In the genomic region with DNA sequence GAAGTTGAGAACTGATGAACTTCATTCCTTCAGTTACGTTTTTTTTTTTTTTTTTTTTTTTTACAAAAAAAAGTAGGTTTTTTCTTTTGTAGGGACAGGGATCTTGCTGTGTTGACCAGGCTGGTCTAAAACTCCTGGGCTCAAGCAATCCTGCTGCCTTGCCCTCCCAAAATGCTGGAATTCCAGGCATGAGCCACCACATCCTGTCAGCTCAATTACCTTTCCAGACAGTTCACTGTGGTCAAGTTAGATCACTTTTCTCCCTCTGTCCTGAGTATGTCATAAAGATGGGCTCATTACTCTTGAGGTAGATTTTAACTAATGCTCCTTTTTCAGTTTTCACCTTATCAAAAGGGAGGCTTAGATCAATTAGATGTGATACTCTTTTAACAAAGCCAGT, we compare ENCODE assay signal across 17 cellular contexts. TPM values are rescaled to one million over a fixed set of nuclear protein-coding genes. Genes with fewer than 3 reads are reported as not detected.
A peak's percentile ranks its signal among the peaks of the same experiment; 100 is the strongest.
DNase-seq lines count a peak whose midpoint lies in the region; ATAC-seq, FAIRE-seq and TF ChIP-seq lines count a peak whose summit lies in the region.
"Had no signal": no experiment of that assay in that cellular context is flagged by ENCODE, and none has a peak within 500 bp of the region (broad histone marks: within the 10 kb centered on the region; RNA-seq: fewer than 3 reads in every experiment).

No MANE protein-coding gene starts in this region.

- no peaks in the 10 kb centered on the region for H3K79me2 ChIP-seq in PC-3 (ENCODE audit: low read length)
- no peaks in the 10 kb centered on the region for H3K79me2 ChIP-seq in H1 (ENCODE audit: control insufficient read depth in 1 of 2, insufficient read depth in 2 of 2, low read length in 2 of 2)
- H3K79me2 ChIP-seq in HepG2 (ENCODE audit: insufficient read depth, low read length) = no peaks in the 10 kb centered on the region

- WGBS in H1 (ENCODE audit: extremely low coverage in 1 of 2, insufficient coverage in 1 of 2, insufficient read length in 1 of 2, insufficient replicate concordance in 2 of 2, low coverage in 1 of 2, low lambda C conversion rate in 2 of 2, missing lambda C conversion rate in 1 of 2), 2 experiments = no CpG with 5 or more reads among the region's 1 CpG
- 4% methylated on average over 1 of the region's 1 CpG for WGBS in HepG2 (ENCODE audit: low lambda C conversion rate)

- H4K20me1 ChIP-seq in PC-3 (ENCODE audit: low read length) (no peaks in the 10 kb centered on the region), H1 (replicated peaks in 1 of 2; ENCODE audit: control insufficient read depth in 1 of 2, insufficient read depth in 2 of 2, low read length in 2 of 2) (no peaks in the 10 kb centered on the region), HepG2 (ENCODE audit: insufficient read depth, low read length) (no peaks in the 10 kb centered on the region)
- H4K20me1 ChIP-seq: BLaER1 treated with 17β-estradiol and CSF1 and Interleukin-3, amounts not matched to agents 10 nM and 100 nM had no signal

- TF ChIP-seq RAD21 in H1 (IDR thresholded peaks at IDR 0.05 in 1 of 2, conservative IDR thresholded peaks at IDR 0.05 in 1 of 2; ENCODE audit: low read depth in 2 of 2, low read length in 2 of 2) (no peak), HepG2 (CRISPR knock-in tag; IDR thresholded peaks at IDR 0.05) (no peak)

- H3K9me2 ChIP-seq in PC-3 (replicated peaks; ENCODE audit: low read length) = no peaks in the 10 kb centered on the region

- no peak overlapping the region for H2BK15ac ChIP-seq in H1 (ENCODE audit: low read length)

- H3F3A ChIP-seq in PC-3 (ENCODE audit: low read length, unreplicated experiment) = no peaks in the 10 kb centered on the region

- H3K4me3 ChIP-seq in PC-3 (ENCODE audit: low read length) (no peak overlapping the region), H1 (ENCODE audit: extremely low read depth in 1 of 4, insufficient read depth in 2 of 4, low read depth in 3 of 4, low read length in 4 of 4) (no peak overlapping the region), HepG2 (replicated peaks in 1 of 3; ENCODE audit: insufficient read depth in 1 of 3, low read depth in 2 of 3, low read length in 3 of 3) (no peak overlapping the region)
- H3K4me3 ChIP-seq: BLaER1 treated with 17β-estradiol and CSF1 and Interleukin-3, amounts not matched to agents 10 nM and 100 nM; HAP-1 had no signal

- H3K18ac ChIP-seq in H1 (ENCODE audit: extremely low read depth, low read length) = no peak overlapping the region

- H3K9me3 ChIP-seq in PC-3 (ENCODE audit: low read length) (no peaks in the 10 kb centered on the region), H1 (ENCODE audit: insufficient read depth in 2 of 2, low read depth in 1 of 2, low read length in 1 of 2) (no peaks in the 10 kb centered on the region), HepG2 (ENCODE audit: low read length) (no peaks in the 10 kb centered on the region)
- H3K9me3 ChIP-seq: BLaER1 treated with 17β-estradiol and CSF1 and Interleukin-3, amounts not matched to agents 10 nM and 100 nM had no signal

- H3K23me2 ChIP-seq in H1 (ENCODE audit: low read depth, low read length) = no peaks in the 10 kb centered on the region

- H3K36me3 ChIP-seq in PC-3 (ENCODE audit: low read depth, low read length) (no peaks in the 10 kb centered on the region), H1 (ENCODE audit: control insufficient read depth in 2 of 4, insufficient read depth in 4 of 4, low read length in 3 of 4) (no peaks in the 10 kb centered on the region), HepG2 (replicated peaks in 1 of 2; ENCODE audit: control insufficient read depth in 1 of 2, insufficient read depth in 2 of 2, low read length in 2 of 2) (no peaks in the 10 kb centered on the region)
- H3K36me3 ChIP-seq: BLaER1 treated with 17β-estradiol and CSF1 and Interleukin-3, amounts not matched to agents 10 nM and 100 nM; HAP-1 had no signal

- no peak for FAIRE-seq in H1 (lab: Jason Lieb, UNC)
- FAIRE-seq in HepG2 (lab: Jason Lieb, UNC) = no peak
- FAIRE-seq: GM19239 had no signal

- no peak overlapping the region for H2BK12ac ChIP-seq in H1 (ENCODE audit: low read depth, low read length)

- intact Hi-C loops in PC-3 (cut with micrococcal nuclease) = no loop called here
- intact Hi-C loops in HepG2 (cut with micrococcal nuclease; ENCODE audit: unreplicated experiment) = no loop called here

- no peak overlapping the region for H2BK5ac ChIP-seq in H1 (ENCODE audit: low read depth, low read length)

- H3K4me1 ChIP-seq in PC-3 (ENCODE audit: insufficient read depth, low read length) = peaks cover 4% of the 10 kb centered on the region; the same call in 1 of the 2 replicates
- H3K4me1 ChIP-seq in H1 (replicated peaks in 1 of 4; ENCODE audit: control insufficient read depth in 3 of 4, insufficient read depth in 4 of 4, low read length in 3 of 4) = no peaks in the 10 kb centered on the region
- H3K4me1 ChIP-seq in HepG2 (ENCODE audit: insufficient read depth, low read length) = no peaks in the 10 kb centered on the region
- H3K4me1 ChIP-seq: HAP-1 had no signal

- CTCF ChIA-PET in PC-3 (lab: Charles Lee) (no interaction called here), H1 (lab: Charles Lee; ENCODE audit: partially characterized antibody) (interaction anchor here (0.6 kb wide), 1 partner anchor 193 kb away, joined by 3 read pairs; no protein-coding TSS in a partner anchor), HepG2 (lab: Yijun Ruan, JAX; ENCODE audit: low intra/inter-chr PET ratio, low total read pairs) (no interaction called here)

- no peak overlapping the region for H3K23ac ChIP-seq in H1 (ENCODE audit: insufficient read length)

- DNase-seq in Daoy (ENCODE audit: low read depth) (peak; percentile 15), PC-3 (peak; percentile 10), H1 (ENCODE audit: low read depth in 1 of 2, low spot score in 2 of 2) (no peak), kidney tubule cell (ENCODE audit: low spot score) (peak; percentile 75), DMS53 treated with DMSO at 0.1 percent for 48 hours (lab: John Stamatoyannopoulos, UW; ENCODE audit: unreplicated experiment) (no peak), HepG2 (ENCODE audit: low spot score) (no peak), KBM-7 (no peak)
- DNase-seq: 8988T; Calu3; CD8-positive, alpha-beta T cell; DMS 273 treated with DMSO at 0.1 percent for 48 hours; DMS53; GF-D8 had no signal

- H4K8ac ChIP-seq in H1 (ENCODE audit: extremely low read depth, insufficient read depth, low read length) = no peak overlapping the region

- no peaks in the 10 kb centered on the region for H3K27me3 ChIP-seq in PC-3 (ENCODE audit: low read length)
- no peaks in the 10 kb centered on the region for H3K27me3 ChIP-seq in H1 (replicated peaks in 1 of 4; ENCODE audit: control insufficient read depth in 3 of 4, extremely low read depth in 1 of 4, insufficient read depth in 3 of 4, low read length in 3 of 4)
- H3K27me3 ChIP-seq in HepG2 (ENCODE audit: control insufficient read depth in 1 of 2, insufficient read depth in 2 of 2, low read length in 2 of 2) = no peaks in the 10 kb centered on the region

- H4K5ac ChIP-seq in H1 (ENCODE audit: insufficient read length, low read depth, low read length) = no peak overlapping the region

- H2AFZ ChIP-seq in PC-3 (ENCODE audit: low read length) = no peak overlapping the region
- H2AFZ ChIP-seq in H1 (ENCODE audit: low read length) = no peak overlapping the region
- no peak overlapping the region for H2AFZ ChIP-seq in HepG2 (ENCODE audit: low read length)

- no peak overlapping the region for H2AK5ac ChIP-seq in H1 (ENCODE audit: low read depth, low read length)

- in situ Hi-C loops in HepG2 (cut with HindIII; ENCODE audit: extremely low pct_ligation_motif_present, low pct_unique_long_range_greater_than_20kb) (no loop called here), KBM-7 (cut with MboI; ENCODE audit: low pct_unique_long_range_greater_than_20kb, low sequenced_read_pairs) (no loop called here)

- no peaks in the 10 kb centered on the region for H3K79me1 ChIP-seq in H1 (ENCODE audit: low read depth, low read length)

- H4K91ac ChIP-seq in H1 (replicated peaks; ENCODE audit: insufficient read length, low read length) = no peak overlapping the region

- no peak overlapping the region for H3K56ac ChIP-seq in H1 (replicated peaks; ENCODE audit: insufficient read length, low read depth, low read length)

- POLR2A ChIA-PET in PC-3 (lab: Charles Lee; ENCODE audit: unreplicated experiment) (no interaction called here), H1 (lab: Charles Lee; ENCODE audit: partially characterized antibody) (no interaction called here), HepG2 (lab: Yijun Ruan, JAX) (no interaction called here)

- TF ChIP-seq EP300 in H1 (IDR thresholded peaks at IDR 0.05; ENCODE audit: borderline replicate concordance in 1 of 2, low read depth in 2 of 2, low read length in 2 of 2) (no peak), HepG2 (IDR thresholded peaks at IDR 0.05; ENCODE audit: low read depth in 2 of 2, low read length in 2 of 2) (no peak), HepG2 (CRISPR knock-in tag; IDR thresholded peaks at IDR 0.05; ENCODE audit: borderline replicate concordance) (no peak)

- H2BK20ac ChIP-seq in H1 (ENCODE audit: low read length) = no peak overlapping the region

- H3K27ac ChIP-seq in PC-3 (ENCODE audit: low read length) (no peak overlapping the region), H1 (ENCODE audit: low read depth, low read length) (no peak overlapping the region), HepG2 (ENCODE audit: extremely low read length, insufficient read depth, low read length) (no peak overlapping the region)
- H3K27ac ChIP-seq: BLaER1 treated with 17β-estradiol and CSF1 and Interleukin-3, amounts not matched to agents 10 nM and 100 nM had no signal

- ATAC-seq in PC-3 (no peak), GM18870 (IDR thresholded peaks at IDR 0.05; ENCODE audit: unreplicated experiment) (no peak), HepG2 (no peak)
- ATAC-seq: CD8-positive, alpha-beta T cell had no signal

- H3K14ac ChIP-seq in H1 (ENCODE audit: insufficient read length) = no peak overlapping the region

- no peak overlapping the region for H2BK120ac ChIP-seq in H1 (replicated peaks; ENCODE audit: low read depth, low read length)

- no peak for TF ChIP-seq CTCF in PC-3 (conservative IDR thresholded peaks at IDR 0.05; ENCODE audit: low read depth, low read length)
- TF ChIP-seq CTCF in H1 (IDR thresholded peaks at IDR 0.05; ENCODE audit: control extremely low read depth in 1 of 3, insufficient read depth in 1 of 3, low read depth in 1 of 3, low read length in 3 of 3) = no peak
- no peak for TF ChIP-seq CTCF in HepG2 (CRISPR knock-in tag; IDR thresholded peaks at IDR 0.05)

- TF ChIP-seq POLR2A in H1 (IDR thresholded peaks at IDR 0.05; ENCODE audit: control extremely low read depth in 1 of 2, low read depth in 2 of 2, low read length in 2 of 2) = no peak
- no peak for TF ChIP-seq POLR2A in HepG2 (IDR thresholded peaks at IDR 0.05; ENCODE audit: insufficient read depth in 1 of 2, low read depth in 2 of 2, low read length in 2 of 2)

- BruUV-seq in PC-3 (replicated peaks; lab: Mats Ljungman, UMichigan) (no TSS peak), HepG2 (replicated peaks; lab: Mats Ljungman, UMichigan) (no TSS peak)

- H3K9ac ChIP-seq in PC-3 (ENCODE audit: low read length) = no peak overlapping the region
- no peak overlapping the region for H3K9ac ChIP-seq in H1 (replicated peaks in 1 of 4; ENCODE audit: extremely low read depth in 1 of 4, low read depth in 3 of 4, low read length in 3 of 4)
- H3K9ac ChIP-seq in HepG2 (ENCODE audit: insufficient read depth, low read depth, low read length) = no peak overlapping the region
- H3K9ac ChIP-seq: BLaER1 treated with 17β-estradiol and CSF1 and Interleukin-3, amounts not matched to agents 10 nM and 100 nM had no signal

- no peak overlapping the region for H3K4me2 ChIP-seq in PC-3 (ENCODE audit: low read length)
- no peak overlapping the region for H3K4me2 ChIP-seq in H1 (ENCODE audit: insufficient read depth in 1 of 2, low read depth in 2 of 2, low read length in 2 of 2)
- H3K4me2 ChIP-seq in HepG2 (ENCODE audit: low read depth, low read length) = no peak overlapping the region
- H3K4me2 ChIP-seq: BLaER1 treated with 17β-estradiol and CSF1 and Interleukin-3, amounts not matched to agents 10 nM and 100 nM had no signal

- H3K4ac ChIP-seq in H1 (replicated peaks; ENCODE audit: insufficient read length, low read depth, low read length) = no peak overlapping the region

RNA-seq across cellular contexts. Expression of gene NR3C2, which starts 10.8 kb away (rescaled TPM):
- 0.34 TPM in 1 of 2 replicates, not detected in the other for total RNA-seq in Daoy (2014; rRNA removed; shearing (Covaris generic))
- 1.2 and 2.8 TPM in 2 replicates for total RNA-seq in PC-3 (2014; rRNA removed)
- 3.0 and 3.9 TPM in 2 replicates for total RNA-seq in H1 (2021; fragmentation: NEBNext Ultra II Directional; extraction: Animal tissue kit (Norgen Biotek cat#: 25700))
- polyA plus RNA-seq in H1 (2011; rRNA removed) = 0.80 and 1.0 TPM in 2 replicates
- 1.5 TPM for polyA plus RNA-seq in H1 (2011; cell fraction: cytosol; rRNA removed)
- 2.2 TPM for polyA plus RNA-seq in H1 (2011; cell fraction: nucleus; rRNA removed)
- 0.61 to 2.4 TPM (median 0.78 TPM) in 4 replicates for polyA plus RNA-seq in H1 (2012, experiment 1 of 2)
- polyA plus RNA-seq in H1 (2012, experiment 2 of 2) = 0.05 TPM
- polyA plus RNA-seq in H1 (2013, experiment 1 of 2) = 0.63 TPM
- polyA plus RNA-seq in H1 (2013, experiment 2 of 2) = 1.2 TPM
- polyA minus RNA-seq in H1 (2011; rRNA and poly(A)+ RNA removed) = 8.8 and 9.2 TPM in 2 replicates
- polyA minus RNA-seq in H1 (2011; cell fraction: cytosol; rRNA and poly(A)+ RNA removed) = 2.0 TPM
- polyA minus RNA-seq in H1 (2011; cell fraction: nucleus; rRNA and poly(A)+ RNA removed) = 21.3 TPM
- total RNA-seq in HepG2 (2016; rRNA removed; fragmentation: Illumina TruSeq; extraction: Trizol) = 0.32 and 0.46 TPM in 2 replicates
- total RNA-seq in HepG2 (2016; cell fraction: cytosol; rRNA removed; fragmentation: Illumina TruSeq; extraction: Trizol; ENCODE audit: low read depth) = 0.30 and 0.44 TPM in 2 replicates
- 0.25 and 0.37 TPM in 2 replicates for total RNA-seq in HepG2 (2016; cell fraction: insoluble cytoplasmic fraction; rRNA removed; fragmentation: Illumina TruSeq; extraction: Trizol)
- 0.25 and 0.45 TPM in 2 replicates for total RNA-seq in HepG2 (2016; cell fraction: membrane; rRNA removed; fragmentation: Illumina TruSeq; extraction: Trizol)
- total RNA-seq in HepG2 (2016; cell fraction: nucleus; rRNA removed; fragmentation: Illumina TruSeq; extraction: Trizol) = 1.1 and 1.6 TPM in 2 replicates
- 0.20 and 0.26 TPM in 2 replicates for polyA plus RNA-seq in HepG2 (2011; rRNA removed)
- polyA plus RNA-seq in HepG2 (2011; cell fraction: cytosol; rRNA removed) = 0.09 and 0.21 TPM in 2 replicates
- 0.29 and 0.50 TPM in 2 replicates for polyA plus RNA-seq in HepG2 (2011; cell fraction: nucleus; rRNA removed)
- 0.21 and 0.32 TPM in 2 replicates for polyA plus RNA-seq in HepG2 (2012)
- not detected in 2 replicates for polyA plus RNA-seq in HepG2 (2016; cell fraction: cytosol; fragmentation: Illumina TruSeq; extraction: Trizol; ENCODE audit: low read depth)
- 0.39 and 0.41 TPM in 2 replicates for polyA plus RNA-seq in HepG2 (2016; cell fraction: insoluble cytoplasmic fraction; fragmentation: Illumina TruSeq; extraction: Trizol; ENCODE audit: low read depth)
- 0.08 and 0.16 TPM in 2 replicates for polyA plus RNA-seq in HepG2 (2016; cell fraction: membrane; fragmentation: Illumina TruSeq; extraction: Trizol; ENCODE audit: low read depth)
- polyA plus RNA-seq in HepG2 (2016; cell fraction: nucleus; fragmentation: Illumina TruSeq; extraction: Trizol; ENCODE audit: insufficient read depth, low read depth) = 0.16 and 0.33 TPM in 2 replicates
- 0.19 and 1.1 TPM in 2 replicates for polyA minus RNA-seq in HepG2 (2011; rRNA and poly(A)+ RNA removed; ENCODE audit: low replicate concordance)
- polyA minus RNA-seq in HepG2 (2011; cell fraction: cytosol; rRNA and poly(A)+ RNA removed) = 0.18 and 1.6 TPM in 2 replicates
- 3.0 and 3.7 TPM in 2 replicates for polyA minus RNA-seq in HepG2 (2011; cell fraction: nucleus; rRNA and poly(A)+ RNA removed)

Comparison
In these comparisons a context has a peak if more than half of its experiments do, and no peak if none do; other contexts are left out.
1. DNase-seq: peak in Daoy (single experiment), PC-3 (single experiment) and kidney tubule cell (single experiment); none in H1 (0 of 2), DMS53 treated with DMSO at 0.1 percent for 48 hours (single experiment), HepG2 (single experiment) and KBM-7 (single experiment).